ENCODE assay signal across 1 cellular context in the genomic region with DNA sequence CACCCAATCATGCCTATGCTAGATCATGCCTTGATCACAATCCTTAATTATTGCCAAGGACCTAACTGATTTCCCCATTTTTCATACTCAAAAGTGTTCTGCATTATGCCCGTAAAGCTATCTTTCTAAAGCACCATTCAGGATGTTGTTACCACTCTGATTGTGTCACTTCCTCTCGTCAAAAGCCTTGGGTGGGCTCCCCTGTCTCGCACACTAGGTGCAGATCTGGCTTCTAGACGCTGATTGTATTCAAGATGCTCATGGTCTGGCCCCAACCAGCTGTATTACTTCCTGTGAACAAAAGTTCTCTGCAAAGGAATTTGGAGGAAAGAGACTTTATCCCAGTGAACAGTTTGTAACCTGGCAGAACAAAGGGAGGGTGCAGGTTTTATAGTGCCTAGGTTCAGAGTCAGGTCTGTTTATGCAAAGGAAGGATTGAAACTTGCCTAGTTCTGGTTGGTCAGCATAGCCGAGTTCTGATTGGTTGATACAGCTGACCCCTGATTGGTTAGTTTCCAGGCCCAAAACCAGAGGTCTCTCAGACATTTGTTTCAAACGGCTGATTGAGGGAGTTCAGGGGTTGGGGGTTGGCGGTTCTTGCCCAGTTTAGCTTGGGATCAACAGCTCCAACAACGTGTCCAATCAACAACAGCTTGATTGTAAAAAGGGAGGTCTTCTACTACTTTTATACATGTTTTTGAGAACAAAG.
TF ChIP-seq lines count a peak whose summit lies in the region.

No MANE protein-coding gene starts in this region.

TF ChIP-seq in GM23338, 12 proteins besides CTCF, POLR2A, EP300 and RAD21:
- TF ChIP-seq ZNF114 (CRISPR knock-in tag; IDR thresholded peaks at IDR 0.05): no peak
- TF ChIP-seq EZH2phosphoT487 (IDR thresholded peaks at IDR 0.05; ENCODE audit: unreplicated experiment): no peak
- TF ChIP-seq, protein P1, sequence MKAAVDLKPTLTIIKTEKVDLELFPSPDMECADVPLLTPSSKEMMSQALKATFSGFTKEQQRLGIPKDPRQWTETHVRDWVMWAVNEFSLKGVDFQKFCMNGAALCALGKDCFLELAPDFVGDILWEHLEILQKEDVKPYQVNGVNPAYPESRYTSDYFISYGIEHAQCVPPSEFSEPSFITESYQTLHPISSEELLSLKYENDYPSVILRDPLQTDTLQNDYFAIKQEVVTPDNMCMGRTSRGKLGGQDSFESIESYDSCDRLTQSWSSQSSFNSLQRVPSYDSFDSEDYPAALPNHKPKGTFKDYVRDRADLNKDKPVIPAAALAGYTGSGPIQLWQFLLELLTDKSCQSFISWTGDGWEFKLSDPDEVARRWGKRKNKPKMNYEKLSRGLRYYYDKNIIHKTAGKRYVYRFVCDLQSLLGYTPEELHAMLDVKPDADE (IDR thresholded peaks at IDR 0.05): no peak
- no peak for TF ChIP-seq NANOG (IDR thresholded peaks at IDR 0.05; ENCODE audit: borderline replicate concordance)
- TF ChIP-seq EZH2 (IDR thresholded peaks at IDR 0.05; ENCODE audit: low read depth, unreplicated experiment): no peak
- no peak for TF ChIP-seq STAT1 (IDR thresholded peaks at IDR 0.05; ENCODE audit: unreplicated experiment)
- TF ChIP-seq, protein P2, sequence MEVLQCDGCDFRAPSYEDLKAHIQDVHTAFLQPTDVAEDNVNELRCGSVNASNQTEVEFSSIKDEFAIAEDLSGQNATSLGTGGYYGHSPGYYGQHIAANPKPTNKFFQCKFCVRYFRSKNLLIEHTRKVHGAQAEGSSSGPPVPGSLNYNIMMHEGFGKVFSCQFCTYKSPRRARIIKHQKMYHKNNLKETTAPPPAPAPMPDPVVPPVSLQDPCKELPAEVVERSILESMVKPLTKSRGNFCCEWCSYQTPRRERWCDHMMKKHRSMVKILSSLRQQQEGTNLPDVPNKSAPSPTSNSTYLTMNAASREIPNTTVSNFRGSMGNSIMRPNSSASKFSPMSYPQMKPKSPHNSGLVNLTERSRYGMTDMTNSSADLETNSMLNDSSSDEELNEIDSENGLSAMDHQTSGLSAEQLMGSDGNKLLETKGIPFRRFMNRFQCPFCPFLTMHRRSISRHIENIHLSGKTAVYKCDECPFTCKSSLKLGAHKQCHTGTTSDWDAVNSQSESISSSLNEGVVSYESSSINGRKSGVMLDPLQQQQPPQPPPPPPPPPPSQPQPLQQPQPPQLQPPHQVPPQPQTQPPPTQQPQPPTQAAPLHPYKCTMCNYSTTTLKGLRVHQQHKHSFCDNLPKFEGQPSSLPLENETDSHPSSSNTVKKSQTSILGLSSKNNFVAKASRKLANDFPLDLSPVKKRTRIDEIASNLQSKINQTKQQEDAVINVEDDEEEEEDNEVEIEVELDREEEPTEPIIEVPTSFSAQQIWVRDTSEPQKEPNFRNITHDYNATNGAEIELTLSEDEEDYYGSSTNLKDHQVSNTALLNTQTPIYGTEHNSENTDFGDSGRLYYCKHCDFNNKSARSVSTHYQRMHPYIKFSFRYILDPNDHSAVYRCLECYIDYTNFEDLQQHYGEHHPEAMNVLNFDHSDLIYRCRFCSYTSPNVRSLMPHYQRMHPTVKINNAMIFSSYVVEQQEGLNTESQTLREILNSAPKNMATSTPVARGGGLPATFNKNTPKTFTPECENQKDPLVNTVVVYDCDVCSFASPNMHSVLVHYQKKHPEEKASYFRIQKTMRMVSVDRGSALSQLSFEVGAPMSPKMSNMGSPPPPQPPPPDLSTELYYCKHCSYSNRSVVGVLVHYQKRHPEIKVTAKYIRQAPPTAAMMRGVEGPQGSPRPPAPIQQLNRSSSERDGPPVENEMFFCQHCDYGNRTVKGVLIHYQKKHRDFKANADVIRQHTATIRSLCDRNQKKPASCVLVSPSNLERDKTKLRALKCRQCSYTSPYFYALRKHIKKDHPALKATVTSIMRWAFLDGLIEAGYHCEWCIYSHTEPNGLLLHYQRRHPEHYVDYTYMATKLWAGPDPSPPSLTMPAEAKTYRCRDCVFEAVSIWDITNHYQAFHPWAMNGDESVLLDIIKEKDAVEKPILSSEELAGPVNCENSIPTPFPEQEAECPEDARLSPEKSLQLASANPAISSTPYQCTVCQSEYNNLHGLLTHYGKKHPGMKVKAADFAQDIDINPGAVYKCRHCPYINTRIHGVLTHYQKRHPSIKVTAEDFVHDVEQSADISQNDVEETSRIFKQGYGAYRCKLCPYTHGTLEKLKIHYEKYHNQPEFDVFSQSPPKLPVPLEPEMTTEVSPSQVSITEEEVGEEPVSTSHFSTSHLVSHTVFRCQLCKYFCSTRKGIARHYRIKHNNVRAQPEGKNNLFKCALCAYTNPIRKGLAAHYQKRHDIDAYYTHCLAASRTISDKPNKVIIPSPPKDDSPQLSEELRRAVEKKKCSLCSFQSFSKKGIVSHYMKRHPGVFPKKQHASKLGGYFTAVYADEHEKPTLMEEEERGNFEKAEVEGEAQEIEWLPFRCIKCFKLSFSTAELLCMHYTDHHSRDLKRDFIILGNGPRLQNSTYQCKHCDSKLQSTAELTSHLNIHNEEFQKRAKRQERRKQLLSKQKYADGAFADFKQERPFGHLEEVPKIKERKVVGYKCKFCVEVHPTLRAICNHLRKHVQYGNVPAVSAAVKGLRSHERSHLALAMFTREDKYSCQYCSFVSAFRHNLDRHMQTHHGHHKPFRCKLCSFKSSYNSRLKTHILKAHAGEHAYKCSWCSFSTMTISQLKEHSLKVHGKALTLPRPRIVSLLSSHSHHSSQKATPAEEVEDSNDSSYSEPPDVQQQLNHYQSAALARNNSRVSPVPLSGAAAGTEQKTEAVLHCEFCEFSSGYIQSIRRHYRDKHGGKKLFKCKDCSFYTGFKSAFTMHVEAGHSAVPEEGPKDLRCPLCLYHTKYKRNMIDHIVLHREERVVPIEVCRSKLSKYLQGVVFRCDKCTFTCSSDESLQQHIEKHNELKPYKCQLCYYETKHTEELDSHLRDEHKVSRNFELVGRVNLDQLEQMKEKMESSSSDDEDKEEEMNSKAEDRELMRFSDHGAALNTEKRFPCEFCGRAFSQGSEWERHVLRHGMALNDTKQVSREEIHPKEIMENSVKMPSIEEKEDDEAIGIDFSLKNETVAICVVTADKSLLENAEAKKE (CRISPR knock-in tag; IDR thresholded peaks at IDR 0.05): no peak
- no peak for TF ChIP-seq ZNF331 (CRISPR knock-in tag; IDR thresholded peaks at IDR 0.05; ENCODE audit: low read depth)
- TF ChIP-seq CREB1 (CRISPR knock-in tag; IDR thresholded peaks at IDR 0.05; ENCODE audit: low read depth): no peak
- TF ChIP-seq, protein P3, sequence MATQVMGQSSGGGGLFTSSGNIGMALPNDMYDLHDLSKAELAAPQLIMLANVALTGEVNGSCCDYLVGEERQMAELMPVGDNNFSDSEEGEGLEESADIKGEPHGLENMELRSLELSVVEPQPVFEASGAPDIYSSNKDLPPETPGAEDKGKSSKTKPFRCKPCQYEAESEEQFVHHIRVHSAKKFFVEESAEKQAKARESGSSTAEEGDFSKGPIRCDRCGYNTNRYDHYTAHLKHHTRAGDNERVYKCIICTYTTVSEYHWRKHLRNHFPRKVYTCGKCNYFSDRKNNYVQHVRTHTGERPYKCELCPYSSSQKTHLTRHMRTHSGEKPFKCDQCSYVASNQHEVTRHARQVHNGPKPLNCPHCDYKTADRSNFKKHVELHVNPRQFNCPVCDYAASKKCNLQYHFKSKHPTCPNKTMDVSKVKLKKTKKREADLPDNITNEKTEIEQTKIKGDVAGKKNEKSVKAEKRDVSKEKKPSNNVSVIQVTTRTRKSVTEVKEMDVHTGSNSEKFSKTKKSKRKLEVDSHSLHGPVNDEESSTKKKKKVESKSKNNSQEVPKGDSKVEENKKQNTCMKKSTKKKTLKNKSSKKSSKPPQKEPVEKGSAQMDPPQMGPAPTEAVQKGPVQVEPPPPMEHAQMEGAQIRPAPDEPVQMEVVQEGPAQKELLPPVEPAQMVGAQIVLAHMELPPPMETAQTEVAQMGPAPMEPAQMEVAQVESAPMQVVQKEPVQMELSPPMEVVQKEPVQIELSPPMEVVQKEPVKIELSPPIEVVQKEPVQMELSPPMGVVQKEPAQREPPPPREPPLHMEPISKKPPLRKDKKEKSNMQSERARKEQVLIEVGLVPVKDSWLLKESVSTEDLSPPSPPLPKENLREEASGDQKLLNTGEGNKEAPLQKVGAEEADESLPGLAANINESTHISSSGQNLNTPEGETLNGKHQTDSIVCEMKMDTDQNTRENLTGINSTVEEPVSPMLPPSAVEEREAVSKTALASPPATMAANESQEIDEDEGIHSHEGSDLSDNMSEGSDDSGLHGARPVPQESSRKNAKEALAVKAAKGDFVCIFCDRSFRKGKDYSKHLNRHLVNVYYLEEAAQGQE (IDR thresholded peaks at IDR 0.05; ENCODE audit: unreplicated experiment): no peak
- TF ChIP-seq POLR2AphosphoS5 (IDR thresholded peaks at IDR 0.05; ENCODE audit: low read depth): no peak
- no peak for TF ChIP-seq JUNB (IDR thresholded peaks at IDR 0.05; ENCODE audit: unreplicated experiment)
